ENCODE assay signal across 22 cellular contexts in the genomic region with DNA sequence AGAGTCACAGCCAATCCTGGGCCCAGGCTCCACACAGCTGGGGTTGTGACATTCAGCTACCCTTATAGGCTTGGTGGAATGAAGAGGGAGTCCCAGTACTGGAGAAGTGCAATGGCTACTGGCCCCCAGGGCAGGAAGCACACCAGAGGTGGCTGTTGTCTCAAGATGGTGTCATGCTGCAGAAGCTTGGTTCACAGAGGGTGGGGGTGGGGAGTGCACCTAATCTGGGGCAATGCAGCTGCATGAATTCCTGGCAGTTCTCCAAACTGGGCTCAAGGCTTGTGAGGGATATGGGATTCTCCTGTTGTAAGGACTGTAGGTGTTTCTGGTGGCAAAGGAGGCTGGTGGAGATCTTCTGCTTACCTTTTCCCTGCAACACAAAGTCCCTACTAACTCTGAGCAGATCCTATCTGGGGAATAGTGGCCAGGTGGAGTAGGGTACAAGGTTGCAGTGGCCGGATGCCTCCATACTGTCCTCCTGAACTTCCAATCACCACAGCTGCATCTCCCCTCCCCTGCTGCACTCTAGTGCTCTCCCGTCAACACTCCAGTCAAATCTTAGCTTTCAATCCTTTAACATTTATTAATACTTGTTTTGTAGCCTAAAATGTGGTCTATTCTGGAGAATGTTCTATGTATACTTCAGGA. TPM values are rescaled to one million over a fixed set of nuclear protein-coding genes. Genes with fewer than 3 reads are reported as not detected.
DNase-seq lines count a peak whose midpoint lies in the region; ATAC-seq, FAIRE-seq and TF ChIP-seq lines count a peak whose summit lies in the region.
"Had no signal": no experiment of that assay in that cellular context is flagged by ENCODE, and none has a peak within 500 bp of the region (broad histone marks: within the 10 kb centered on the region; RNA-seq: fewer than 3 reads in every experiment).

No MANE protein-coding gene starts in this region.

- H3K9ac ChIP-seq in DND-41 (ENCODE audit: low read depth, low read length) (no peak overlapping the region), K562 (ENCODE audit: insufficient read depth in 1 of 2, low read depth in 2 of 2, low read length in 2 of 2) (no peak overlapping the region), mesendoderm (ENCODE audit: low read length) (no peak overlapping the region)

- H3K4me1 ChIP-seq in DND-41 (ENCODE audit: insufficient read depth, low read length) (no peaks in the 10 kb centered on the region), HEK293 (ENCODE audit: control insufficient read depth, insufficient read depth, low read length) (no peaks in the 10 kb centered on the region), K562 (replicated peaks in 1 of 2; ENCODE audit: control insufficient read depth in 2 of 2, insufficient read depth in 2 of 2, low read length in 2 of 2) (peaks cover 8 to 9% of the 10 kb centered on the region in 2 experiments; a peak in 3 of 5 replicates), mesendoderm (ENCODE audit: control insufficient read depth, low read depth, low read length) (no peaks in the 10 kb centered on the region)

- H3K79me2 ChIP-seq in DND-41 (ENCODE audit: insufficient read depth, low read length) (no peaks in the 10 kb centered on the region), K562 (ENCODE audit: control insufficient read depth, insufficient read depth, low read length) (no peaks in the 10 kb centered on the region), mesendoderm (ENCODE audit: control insufficient read depth, insufficient read depth, low read length) (no peaks in the 10 kb centered on the region)

- H3K36me3 ChIP-seq in DND-41 (ENCODE audit: insufficient read depth, low read length) (no peaks in the 10 kb centered on the region), HEK293 (ENCODE audit: control insufficient read depth in 2 of 2, insufficient read depth in 1 of 2, low read length in 2 of 2) (no peaks in the 10 kb centered on the region), K562 (ENCODE audit: control insufficient read depth, insufficient read depth, low read length) (no peaks in the 10 kb centered on the region), mesendoderm (ENCODE audit: control insufficient read depth, insufficient read depth, low read length) (no peaks in the 10 kb centered on the region)

- TF ChIP-seq EP300 in K562 (IDR thresholded peaks at IDR 0.05; ENCODE audit: low read length), result peak; percentile 60

- DNase-seq in DND-41, result no peak
- DNase-seq in K562 (ENCODE audit: extremely low read depth in 1 of 4, low spot score in 3 of 4), result peak in 2 of 4 experiments; percentile 59 to 86
- DNase-seq in mesendoderm, result peak; percentile 9
- DNase-seq in natural killer cell, result no peak
- no peak for DNase-seq in GM13977 (ENCODE audit: low spot score)
- no peak for DNase-seq in NCI-H774 (lab: John Stamatoyannopoulos, UW)
- DNase-seq: activated CD8-positive, alpha-beta T cell treated with anti-CD3 and anti-CD28 coated beads for 36 hours; activated T-cell treated with anti-CD3 and anti-CD28 coated beads, Interleukin-2, amount 50 U/mL, for 4 hours; dermis blood vessel endothelial cell; NCI-H1436; SIG-M5; stimulated activated CD4-positive, alpha-beta T cell treated with anti-CD3 and anti-CD28 coated beads, Interleukin-4, amount 100 ng/mL, for 24 hours; T-helper 2 cell had no signal

- H3K4me3 ChIP-seq in DND-41 (ENCODE audit: low read depth in 1 of 2, low read length in 2 of 2) (no peak overlapping the region), HEK293 (ENCODE audit: low read depth, low read length) (no peak overlapping the region), K562 (no peak overlapping the region), mesendoderm (ENCODE audit: low read length) (no peak overlapping the region)
- H3K4me3 ChIP-seq: skin epidermis had no signal

- H3K27me3 Mint-ChIP-seq in natural killer cell (ENCODE audit: low read depth in 2 of 2), result peaks cover 3 to 23% of the 10 kb centered on the region in 2 donors

- H3K23ac ChIP-seq in mesendoderm (ENCODE audit: low read length), result no peak overlapping the region

- no TSS peak for BruUV-seq in K562 (replicated peaks; lab: Mats Ljungman, UMichigan)

- POLR2A ChIA-PET in HEK293 (lab: Yijun Ruan, JAX), result no interaction called here
- POLR2A ChIA-PET in K562 (lab: Yijun Ruan, JAX), result interaction anchor here (0.6 to 1.0 kb wide), 3 partner anchors 12 to 579 kb away, joined by 3 to 4 read pairs (median 3); no protein-coding TSS in a partner anchor

- no peaks in the 10 kb centered on the region for H3K79me1 ChIP-seq in mesendoderm (ENCODE audit: low read length)

- in situ Hi-C loops in K562 (cut with MboI), result no loop called here
- in situ Hi-C loops in GM13977 (cut with MboI; ENCODE audit: low pct_unique_long_range_greater_than_20kb, low sequenced_read_pairs, unreplicated experiment), result no loop called here

- no peak overlapping the region for H2BK5ac ChIP-seq in mesendoderm (ENCODE audit: low read length)

- no peak overlapping the region for H3K18ac ChIP-seq in mesendoderm (ENCODE audit: low read length)

- no peaks in the 10 kb centered on the region for H3K4me1 Mint-ChIP-seq in natural killer cell
- H3K4me1 Mint-ChIP-seq: activated naive CD4-positive, alpha-beta T cell treated with anti-CD3 and anti-CD28 coated beads, Interleukin-2, amount 50 U/mL, for 24 hours; WTC11 had no signal

- H4K5ac ChIP-seq in mesendoderm (ENCODE audit: low read length), result no peak overlapping the region

- no peak for TF ChIP-seq POLR2A in K562 (conservative IDR thresholded peaks at IDR 0.05)

- CTCF ChIA-PET in HEK293 (lab: Yijun Ruan, JAX), result no interaction called here
- CTCF ChIA-PET in K562 (lab: Yijun Ruan, JAX; ENCODE audit: low intra/inter-chr PET ratio), result no interaction called here

- H3K27ac ChIP-seq in DND-41 (ENCODE audit: low read length) (no peak overlapping the region), HEK293 (ENCODE audit: extremely low read depth, low read depth, low read length) (no peak overlapping the region), K562 (ENCODE audit: extremely low read depth, low read depth, low read length) (peak overlapping the region; percentile 54; the same call in 2 of the 3 replicates), mesendoderm (ENCODE audit: low read depth, low read length) (no peak overlapping the region)
- H3K27ac ChIP-seq: skin epidermis had no signal

- H3K4me3 Mint-ChIP-seq in natural killer cell, result no peak overlapping the region
- H3K4me3 Mint-ChIP-seq: activated CD8-positive, alpha-beta T cell treated with anti-CD3 and anti-CD28 coated beads for 36 hours; activated naive CD4-positive, alpha-beta T cell treated with anti-CD3 and anti-CD28 coated beads, Interleukin-2, amount 50 U/mL, for 24 hours; activated T-cell treated with anti-CD3 and anti-CD28 coated beads, Interleukin-2, amount 50 U/mL, for 4 hours; WTC11 had no signal

- no peak for TF ChIP-seq CTCF in DND-41 (IDR thresholded peaks at IDR 0.05; ENCODE audit: borderline replicate concordance, extremely low read depth, low read length, poor library complexity, severe bottlenecking)
- no peak for TF ChIP-seq CTCF in HEK293 (tag by site-specific recombination; IDR thresholded peaks at IDR 0.05)
- no peak for TF ChIP-seq CTCF in K562 (IDR thresholded peaks at IDR 0.05 in 2 of 3, conservative IDR thresholded peaks at IDR 0.05 in 1 of 3; ENCODE audit: insufficient read depth in 2 of 3, low read depth in 1 of 3, low read length in 3 of 3)
- no peak for TF ChIP-seq CTCF in natural killer cell (IDR thresholded peaks at IDR 0.05)
- TF ChIP-seq CTCF in GM13977 (IDR thresholded peaks at IDR 0.05; ENCODE audit: extremely low read depth, insufficient read depth, missing control alignments), result no peak

- H2AK5ac ChIP-seq in mesendoderm (ENCODE audit: low read length), result no peak overlapping the region

- H3K56ac ChIP-seq in mesendoderm (ENCODE audit: low read length), result no peak overlapping the region

- H3K9me3 ChIP-seq in DND-41 (ENCODE audit: insufficient read depth, low read length, severe bottlenecking) (peaks cover 26% of the 10 kb centered on the region), HEK293 (ENCODE audit: control insufficient read depth, insufficient read depth, low read depth, low read length) (no peaks in the 10 kb centered on the region), K562 (replicated peaks; ENCODE audit: control insufficient read depth, insufficient read depth, low read depth, low read length) (peaks cover 20% of the 10 kb centered on the region)

- no peaks in the 10 kb centered on the region for H3K9me1 ChIP-seq in K562 (ENCODE audit: control insufficient read depth, insufficient read depth, low read length)

- FAIRE-seq in K562 (lab: Jason Lieb, UNC), result peak; percentile 77

- intact Hi-C loops in K562 (cut with micrococcal nuclease) (no loop called here), natural killer cell (cut with micrococcal nuclease) (no loop called here)

- no peaks in the 10 kb centered on the region for H3K27me3 ChIP-seq in DND-41 (ENCODE audit: insufficient read depth, low read length, poor library complexity)
- H3K27me3 ChIP-seq in K562 (ENCODE audit: control insufficient read depth in 2 of 2, insufficient read depth in 2 of 2, low read length in 2 of 2), result no peaks in the 10 kb centered on the region
- H3K27me3 ChIP-seq in mesendoderm (ENCODE audit: insufficient read depth, low read length, poor library complexity), result no peaks in the 10 kb centered on the region

- no peak overlapping the region for H2BK120ac ChIP-seq in mesendoderm (ENCODE audit: low read depth, low read length)

- H3K4ac ChIP-seq in mesendoderm (ENCODE audit: low read depth, low read length), result no peak overlapping the region

- ATAC-seq in DND-41 (ENCODE audit: insufficient read depth, low read depth) (0 out of 3 replicates have a peak, but pooled peaks have one; percentile 14), K562 (peak; percentile 95), natural killer cell (no peak)
- ATAC-seq: activated CD8-positive, alpha-beta T cell treated with anti-CD3 and anti-CD28 coated beads for 36 hours; activated T-cell treated with anti-CD3 and anti-CD28 coated beads, Interleukin-2, amount 50 U/mL, for 4 hours had no signal

- H4K20me1 ChIP-seq in DND-41 (ENCODE audit: insufficient read depth, low read length), result no peaks in the 10 kb centered on the region
- H4K20me1 ChIP-seq in K562 (replicated peaks; ENCODE audit: control insufficient read depth, insufficient read depth, low read length), result no peaks in the 10 kb centered on the region

- WGBS in K562 (ENCODE audit: insufficient coverage, low coverage, missing lambda C conversion rate), result 22% methylated on average over 2 of the region's 2 CpGs
- no CpG with 5 or more reads among the region's 2 CpGs for WGBS in mesendoderm (ENCODE audit: extremely low coverage, insufficient coverage, low lambda C conversion rate)

- peaks cover 34% of the 10 kb centered on the region for H3K36me3 Mint-ChIP-seq in natural killer cell

- H3K9me3 Mint-ChIP-seq in natural killer cell, result peaks cover 9 to 27% of the 10 kb centered on the region in 2 donors

- TF ChIP-seq RAD21 in K562 (CRISPR knock-in tag; conservative IDR thresholded peaks at IDR 0.05 in 1 of 2, IDR thresholded peaks at IDR 0.05 in 1 of 2), result no peak

- H4K8ac ChIP-seq in mesendoderm (ENCODE audit: low read depth, low read length), result no peak overlapping the region

- no peak overlapping the region for H2BK15ac ChIP-seq in mesendoderm (replicated peaks; ENCODE audit: low read depth)

- no peak overlapping the region for H2AFZ ChIP-seq in DND-41 (ENCODE audit: low read depth, low read length)
- peak overlapping the region; percentile 72; the same call in 1 of the 2 replicates for H2AFZ ChIP-seq in K562 (ENCODE audit: low read depth, low read length)

- no peak overlapping the region for H3K27ac Mint-ChIP-seq in natural killer cell
- H3K27ac Mint-ChIP-seq: activated CD8-positive, alpha-beta T cell treated with anti-CD3 and anti-CD28 coated beads for 36 hours; activated naive CD4-positive, alpha-beta T cell treated with anti-CD3 and anti-CD28 coated beads, Interleukin-2, amount 50 U/mL, for 24 hours; WTC11 had no signal

- H3K4me2 ChIP-seq in DND-41 (ENCODE audit: insufficient read depth, low read length), result no peak overlapping the region
- H3K4me2 ChIP-seq in K562 (ENCODE audit: insufficient read depth, low read length), result peak overlapping the region; percentile 36; the same call in 1 of the 2 replicates
- no peak overlapping the region for H3K4me2 ChIP-seq in mesendoderm (ENCODE audit: low read length)

RNA-seq across cellular contexts. Expression of gene PLA2G12B, which starts 27.4 kb away (rescaled TPM):
- total RNA-seq in K562 (2011; cell fraction: chromatin; rRNA removed; ENCODE audit: low replicate concordance), result not detected in 2 replicates
- not detected in 2 replicates for total RNA-seq in K562 (2011; cell fraction: nucleolus; rRNA removed)
- not detected in 2 replicates for total RNA-seq in K562 (2011; cell fraction: nucleoplasm; rRNA removed)
- total RNA-seq in K562 (2014; rRNA removed) (not detected in 2 replicates), K562 (2014; rRNA removed; fragmentation: Illumina TruSeq; extraction: Trizol) (not detected in 2 replicates), K562 (2015; rRNA removed; fragmentation: Illumina TruSeq; extraction: Trizol) (not detected in 2 replicates), K562 (2021) (not detected in 2 replicates), natural killer cell (not detected)
- polyA plus RNA-seq in K562 (2011; rRNA removed) (not detected in 2 replicates), K562 (2014; fragmentation: Illumina TruSeq; extraction: Trizol) (not detected in 2 replicates), K562 (2014; fragmentation: Nextera tagmentation; extraction: Ambion mirVana) (not detected), K562 (2014; rRNA removed) (not detected in 2 replicates)
- polyA plus RNA-seq in K562 (2011; cell fraction: cytosol; rRNA removed), result not detected in 2 replicates
- polyA plus RNA-seq in K562 (2011; cell fraction: nucleus; rRNA removed), result 0.17 TPM in 1 of 2 replicates, not detected in the other
- polyA plus RNA-seq in K562 (2012), result not detected in 2 replicates
- not detected in 2 replicates for polyA minus RNA-seq in K562 (2011; rRNA and poly(A)+ RNA removed)
- not detected in 2 replicates for polyA minus RNA-seq in K562 (2011; cell fraction: cytosol; rRNA and poly(A)+ RNA removed)
- polyA minus RNA-seq in K562 (2011; cell fraction: nucleus; rRNA and poly(A)+ RNA removed), result not detected in 2 replicates
- not detected for polyA plus RNA-seq in mesendoderm (2013, experiment 1 of 2)
- polyA plus RNA-seq in mesendoderm (2013, experiment 2 of 2), result not detected
- total RNA-seq: activated CD8-positive, alpha-beta T cell treated with anti-CD3 and anti-CD28 coated beads for 36 hours; activated T-cell treated with anti-CD3 and anti-CD28 coated beads, Interleukin-2, amount 50 U/mL, for 4 hours; G401; glomerular endothelial cell; osteocyte; urinary bladder; WTC11 had no signal
- polyA plus RNA-seq: esophagus, urinary bladder had no signal

Comparison
In these comparisons a context has a peak if more than half of its experiments do, and no peak if none do; other contexts are left out.
1. ATAC-seq: peak in DND-41 (single experiment) and K562 (single experiment); none in natural killer cell (0 of 3).